11 cellular contexts compared by ENCODE assay signal in the genomic region with DNA sequence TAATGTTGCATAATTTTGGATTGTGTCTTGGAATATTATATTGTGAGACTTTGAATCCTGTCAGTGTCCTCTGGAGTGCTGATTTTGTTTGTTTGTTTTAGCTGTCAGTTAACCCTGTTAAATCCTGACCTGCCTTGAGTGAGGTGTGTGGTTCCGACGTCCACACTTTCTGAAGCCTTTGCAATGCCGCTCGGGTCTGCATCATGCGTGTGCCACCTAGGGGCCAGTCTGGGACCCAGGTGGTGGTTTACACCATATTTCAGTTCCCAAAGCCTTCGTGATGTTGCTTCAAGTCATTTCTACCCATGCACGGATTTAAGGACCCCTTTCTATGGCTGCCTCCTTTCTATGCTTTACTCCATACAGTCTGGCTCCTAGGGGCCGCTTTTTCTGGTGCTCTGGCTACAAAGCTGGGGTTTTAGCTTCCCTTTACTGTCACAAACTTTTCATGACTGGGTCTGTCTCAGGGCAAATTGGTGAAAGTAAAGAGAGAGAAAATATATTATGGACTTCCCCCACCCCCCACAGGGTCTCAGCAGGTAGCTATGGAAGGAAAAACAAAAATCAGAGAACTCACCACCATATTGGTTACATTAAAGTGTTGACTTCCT. TPM values are rescaled to one million over a fixed set of nuclear protein-coding genes. Genes with fewer than 3 reads are reported as not detected.
DNase-seq lines count a peak whose midpoint lies in the region; ATAC-seq, FAIRE-seq and TF ChIP-seq lines count a peak whose summit lies in the region.
"Had no signal": no experiment of that assay in that cellular context is flagged by ENCODE, and none has a peak within 500 bp of the region (broad histone marks: within the 10 kb centered on the region; RNA-seq: fewer than 3 reads in every experiment).

No MANE protein-coding gene starts in this region.

- H3K4me3 ChIP-seq in WI38 (ENCODE audit: low read depth, low read length) (no peak overlapping the region), kidney epithelial cell (ENCODE audit: low read depth, low read length) (no peak overlapping the region), vagina (no peak overlapping the region)

- H3K27ac ChIP-seq in vagina: no peak overlapping the region
- H3K27ac ChIP-seq: KMS-11 had no signal

- no peaks in the 10 kb centered on the region for H3K9me3 ChIP-seq in vagina

- H3K27me3 ChIP-seq in kidney epithelial cell (ENCODE audit: control insufficient read depth, insufficient read depth, low read length) (peaks cover 5% of the 10 kb centered on the region), vagina (no peaks in the 10 kb centered on the region)

- no peak for DNase-seq in D721Med (ENCODE audit: insufficient read length, low spot score)
- DNase-seq in HTR-8/SVneo (ENCODE audit: insufficient read length, low spot score): no peak
- DNase-seq in kidney epithelial cell (ENCODE audit: low read depth): no peak
- no peak for DNase-seq in inferior parietal cortex (ENCODE audit: extremely low spot score)
- DNase-seq in vagina (ENCODE audit: extremely low spot score in 2 of 2): no peak
- no peak for DNase-seq in T1000 (lab: John Stamatoyannopoulos, UW)
- DNase-seq: stimulated activated CD4-positive, alpha-beta T cell treated with anti-CD3 and anti-CD28 coated beads, Interleukin-2, amount 100 ng/mL, for 24 hours; T-helper 17 cell had no signal

- H3K4me1 ChIP-seq in vagina: no peaks in the 10 kb centered on the region

- TF ChIP-seq CTCF in D721Med (IDR thresholded peaks at IDR 0.05; ENCODE audit: insufficient read depth, missing control alignments): peak; percentile 50
- peak; percentile 22 for TF ChIP-seq CTCF in WI38 (IDR thresholded peaks at IDR 0.05; ENCODE audit: low read depth, low read length)
- peak; percentile 59 for TF ChIP-seq CTCF in kidney epithelial cell (IDR thresholded peaks at IDR 0.05; ENCODE audit: insufficient read depth, low read length, poor library complexity, severe bottlenecking)
- TF ChIP-seq CTCF in vagina (IDR thresholded peaks at IDR 0.05): no peak

- no peak for FAIRE-seq in D721Med (lab: Jason Lieb, UNC)
- peak; percentile 46 for FAIRE-seq in HTR-8/SVneo (lab: Jason Lieb, UNC)

- intact Hi-C loops in vagina (cut with DNase I): no loop called here

- H3K36me3 ChIP-seq in kidney epithelial cell (ENCODE audit: control insufficient read depth, insufficient read depth, low read length): no peaks in the 10 kb centered on the region
- H3K36me3 ChIP-seq in vagina: no peaks in the 10 kb centered on the region

- no peak for TF ChIP-seq POLR2A in vagina (IDR thresholded peaks at IDR 0.05)

- no peak for ATAC-seq in GM21447 (IDR thresholded peaks at IDR 0.05; ENCODE audit: unreplicated experiment)
- ATAC-seq: T-helper 17 cell had no signal

RNA-seq across cellular contexts. Expression of gene OR4D1, which starts 11.4 kb away (rescaled TPM):
- total RNA-seq in kidney epithelial cell (not detected in 2 replicates), vagina (not detected)

RNA-seq across cellular contexts. Expression of gene OR4D2, which starts 30.0 kb away (rescaled TPM):
- total RNA-seq in kidney epithelial cell (not detected in 2 replicates), vagina (not detected)
- total RNA-seq: T-helper 17 cell had no signal

RNA-seq across cellular contexts. Expression of gene DYNLL2, which starts 53.6 kb away (rescaled TPM):
- 16.3 and 18.3 TPM in 2 replicates for total RNA-seq in kidney epithelial cell
- total RNA-seq in vagina: 16.9 TPM

RNA-seq across cellular contexts. Expression of gene EPX, which starts 55.8 kb away (rescaled TPM):
- total RNA-seq in kidney epithelial cell (not detected in 2 replicates), vagina (not detected)
- total RNA-seq: T-helper 17 cell had no signal

Comparison
In these comparisons a context has a peak if more than half of its experiments do, and no peak if none do; other contexts are left out.
1. CTCF ChIP-seq: peak in D721Med (single experiment), WI38 (single experiment) and kidney epithelial cell (single experiment); none in vagina (0 of 3).